11 cellular contexts compared by ENCODE assay signal in the genomic region with DNA sequence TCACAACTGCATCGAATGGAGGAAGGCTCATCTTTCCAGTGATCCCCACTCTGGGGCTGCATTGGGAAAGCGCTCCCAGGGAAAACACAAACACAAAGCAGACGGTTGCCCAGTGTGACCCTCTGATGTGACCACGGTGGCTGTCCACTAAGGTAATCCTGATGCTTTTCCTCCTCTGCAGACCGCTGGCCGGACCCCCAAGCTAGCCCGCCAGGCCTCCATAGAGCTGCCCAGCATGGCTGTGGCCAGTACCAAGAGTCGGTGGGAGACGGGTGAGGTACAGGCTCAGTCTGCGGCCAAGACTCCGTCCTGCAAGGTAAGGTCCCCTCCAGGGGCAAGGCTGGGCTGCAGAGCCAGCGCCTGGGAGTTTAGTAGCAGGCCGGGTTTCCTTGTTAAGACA. TPM values are rescaled to one million over a fixed set of nuclear protein-coding genes. Genes with fewer than 3 reads are reported as not detected.
DNase-seq lines count a peak whose midpoint lies in the region; TF ChIP-seq lines count a peak whose summit lies in the region.
"Not testable (repeated sequence)": the region's sequence is repeated elsewhere in the genome, so short reads cannot be mapped to it uniquely, and the experiment has no call there.
"Had no signal": no experiment of that assay in that cellular context is flagged by ENCODE, and none has a peak within 500 bp of the region (broad histone marks: within the 10 kb centered on the region; RNA-seq: fewer than 3 reads in every experiment).

No MANE protein-coding gene starts in this region.

- H3K27me3 ChIP-seq in sigmoid colon = not testable (repeated sequence)

- H3K4me1 Mint-ChIP-seq in T-helper 2 cell treated with Interferon-gamma antibody and Interleukin-4, amounts not matched to agents 5 μg/mL and 100 μg/mL, for 36 hours (ENCODE audit: low read depth) = peaks cover 16% of the 10 kb centered on the region
- H3K4me1 Mint-ChIP-seq in chondrocyte (ENCODE audit: low read depth); nephron: not testable (repeated sequence)

- TF ChIP-seq CTCF in HEK293 (tag by site-specific recombination; IDR thresholded peaks at IDR 0.05); chondrocyte (IDR thresholded peaks at IDR 0.05); nephron (IDR thresholded peaks at IDR 0.05; ENCODE audit: unreplicated experiment in 3 of 3); sigmoid colon (IDR thresholded peaks at IDR 0.05): not testable (repeated sequence)

- TF ChIP-seq EP300 in sigmoid colon (IDR thresholded peaks at IDR 0.05) = not testable (repeated sequence)

- H3K9me3 ChIP-seq in HEK293 (ENCODE audit: control insufficient read depth, insufficient read depth, low read depth, low read length); sigmoid colon: not testable (repeated sequence)

- intact Hi-C loops in sigmoid colon (cut with DNase I) = not testable (repeated sequence)

- H3K27ac ChIP-seq in HEK293 (ENCODE audit: extremely low read depth, low read depth, low read length); sigmoid colon: not testable (repeated sequence)

- 87 to 93% methylated on average over 13 of the region's 13 CpGs for WGBS in sigmoid colon, 2 donors

- H3K27ac Mint-ChIP-seq in T-helper 2 cell treated with Interferon-gamma antibody and Interleukin-4, amounts not matched to agents 5 μg/mL and 100 μg/mL, for 36 hours = peak overlapping the region; percentile 53
- H3K27ac Mint-ChIP-seq in chondrocyte (ENCODE audit: unreplicated experiment) = not testable (repeated sequence)
- H3K27ac Mint-ChIP-seq in nephron = peak overlapping the region in 2 of 3 experiments; percentile 31 to 55

- DNase-seq in 8988T (peak; percentile 11), chondrocyte (ENCODE audit: low spot score) (peak; percentile 62), sigmoid colon (peak; percentile 28)
- DNase-seq in T-helper 2 cell treated with Interferon-gamma antibody and Interleukin-4, amounts not matched to agents 5 μg/mL and 100 μg/mL, for 36 hours (ENCODE audit: low spot score) = not testable (repeated sequence)

- not testable (repeated sequence) for H3K4me1 ChIP-seq in HEK293 (ENCODE audit: control insufficient read depth, insufficient read depth, low read length)
- peaks cover 0 to 13% (median 9%) of the 10 kb centered on the region in 4 donors for H3K4me1 ChIP-seq in sigmoid colon

- not testable (repeated sequence) for H3K4me3 ChIP-seq in HEK293 (ENCODE audit: low read depth, low read length); sigmoid colon

- H3K4me3 Mint-ChIP-seq in T-helper 2 cell treated with Interferon-gamma antibody and Interleukin-4, amounts not matched to agents 5 μg/mL and 100 μg/mL, for 36 hours; chondrocyte (ENCODE audit: unreplicated experiment); nephron: not testable (repeated sequence)

- H3K36me3 ChIP-seq in HEK293 (ENCODE audit: control insufficient read depth in 2 of 2, insufficient read depth in 1 of 2, low read length in 2 of 2); sigmoid colon: not testable (repeated sequence)

- CTCF ChIA-PET in HEK293 (lab: Yijun Ruan, JAX) = not testable (repeated sequence)

- not testable (repeated sequence) for TF ChIP-seq POLR2A in sigmoid colon (IDR thresholded peaks at IDR 0.05)

- not testable (repeated sequence) for H3K9me3 Mint-ChIP-seq in T-helper 2 cell treated with Interferon-gamma antibody and Interleukin-4, amounts not matched to agents 5 μg/mL and 100 μg/mL, for 36 hours; chondrocyte (ENCODE audit: low read depth); nephron

- H3K36me3 Mint-ChIP-seq in T-helper 2 cell treated with Interferon-gamma antibody and Interleukin-4, amounts not matched to agents 5 μg/mL and 100 μg/mL, for 36 hours (ENCODE audit: low read depth) = peaks cover 23% of the 10 kb centered on the region
- not testable (repeated sequence) for H3K36me3 Mint-ChIP-seq in chondrocyte (ENCODE audit: low read depth); nephron (ENCODE audit: low read depth)

- H3K27me3 Mint-ChIP-seq in T-helper 2 cell treated with Interferon-gamma antibody and Interleukin-4, amounts not matched to agents 5 μg/mL and 100 μg/mL, for 36 hours (ENCODE audit: low read depth); chondrocyte (ENCODE audit: low read depth); nephron (ENCODE audit: low read depth): not testable (repeated sequence)

- POLR2A ChIA-PET in HEK293 (lab: Yijun Ruan, JAX) = not testable (repeated sequence)

TF ChIP-seq in HEK293, 187 proteins besides CTCF, POLR2A, EP300 and RAD21:
- TF ChIP-seq, protein P1, sequence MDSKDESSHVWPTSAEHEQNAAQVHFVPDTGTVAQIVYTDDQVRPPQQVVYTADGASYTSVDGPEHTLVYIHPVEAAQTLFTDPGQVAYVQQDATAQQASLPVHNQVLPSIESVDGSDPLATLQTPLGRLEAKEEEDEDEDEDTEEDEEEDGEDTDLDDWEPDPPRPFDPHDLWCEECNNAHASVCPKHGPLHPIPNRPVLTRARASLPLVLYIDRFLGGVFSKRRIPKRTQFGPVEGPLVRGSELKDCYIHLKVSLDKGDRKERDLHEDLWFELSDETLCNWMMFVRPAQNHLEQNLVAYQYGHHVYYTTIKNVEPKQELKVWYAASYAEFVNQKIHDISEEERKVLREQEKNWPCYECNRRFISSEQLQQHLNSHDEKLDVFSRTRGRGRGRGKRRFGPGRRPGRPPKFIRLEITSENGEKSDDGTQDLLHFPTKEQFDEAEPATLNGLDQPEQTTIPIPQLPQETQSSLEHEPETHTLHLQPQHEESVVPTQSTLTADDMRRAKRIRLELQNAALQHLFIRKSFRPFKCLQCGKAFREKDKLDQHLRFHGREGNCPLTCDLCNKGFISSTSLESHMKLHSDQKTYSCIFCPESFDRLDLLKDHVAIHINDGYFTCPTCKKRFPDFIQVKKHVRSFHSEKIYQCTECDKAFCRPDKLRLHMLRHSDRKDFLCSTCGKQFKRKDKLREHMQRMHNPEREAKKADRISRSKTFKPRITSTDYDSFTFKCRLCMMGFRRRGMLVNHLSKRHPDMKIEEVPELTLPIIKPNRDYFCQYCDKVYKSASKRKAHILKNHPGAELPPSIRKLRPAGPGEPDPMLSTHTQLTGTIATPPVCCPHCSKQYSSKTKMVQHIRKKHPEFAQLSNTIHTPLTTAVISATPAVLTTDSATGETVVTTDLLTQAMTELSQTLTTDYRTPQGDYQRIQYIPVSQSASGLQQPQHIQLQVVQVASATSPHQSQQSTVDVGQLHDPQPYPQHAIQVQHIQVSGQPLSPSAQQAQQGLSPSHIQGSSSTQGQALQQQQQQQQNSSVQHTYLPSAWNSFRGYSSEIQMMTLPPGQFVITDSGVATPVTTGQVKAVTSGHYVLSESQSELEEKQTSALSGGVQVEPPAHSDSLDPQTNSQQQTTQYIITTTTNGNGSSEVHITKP (tag by site-specific recombination; IDR thresholded peaks at IDR 0.05) = peak; percentile 39; the same call in 1 of the 2 replicates

RNA-seq across cellular contexts. Expression of a gene that starts 5.1 kb away (rescaled TPM):
- not detected in 3 replicates for total RNA-seq in chondrocyte
- total RNA-seq in sigmoid colon = not detected
- polyA plus RNA-seq in sigmoid colon = under 1 TPM in 1 of 3 donors, not detected in 2; 0.13 TPM
- total RNA-seq: Caco-2; CD4-positive, CD25-positive, alpha-beta regulatory T cell; CD8-positive, alpha-beta T cell had no signal
- polyA plus RNA-seq: A549, BJ had no signal

RNA-seq across cellular contexts. Expression of a gene that starts 33.0 kb away (rescaled TPM):
- total RNA-seq in chondrocyte (0.51 to 1.3 TPM in 2 of 3 replicates, not detected in the other), sigmoid colon (10 to 100 TPM in 1 of 4 donors, 1 to 10 TPM in 2, not detected in 1; 4.3 to 17.2 (median 4.4) TPM)
- polyA plus RNA-seq in sigmoid colon = 1 to 10 TPM; 1.2 to 8.4 (median 2.3) TPM
- polyA plus RNA-seq: A549, BJ had no signal

RNA-seq across cellular contexts. Expression of a gene that starts 33.7 kb away (rescaled TPM):
- total RNA-seq in chondrocyte (7.2 to 27.5 TPM (median 7.4 TPM) in 3 replicates), sigmoid colon (10 to 100 TPM in 2 of 4 donors, 1 to 10 TPM in 2; 8.7 to 32.7 (median 12.4) TPM)
- polyA plus RNA-seq in sigmoid colon = 10 to 100 TPM; 46.0 to 80.2 (median 55.9) TPM
- total RNA-seq: Caco-2 had no signal
- polyA plus RNA-seq: BJ had no signal

RNA-seq across cellular contexts. Expression of a gene that starts 47.8 kb away (rescaled TPM):
- total RNA-seq in chondrocyte (1.3 to 3.2 TPM (median 1.4 TPM) in 3 replicates), sigmoid colon (not detected)
- polyA plus RNA-seq in sigmoid colon = 1 to 10 TPM in 2 of 3 donors, not detected in 1; 1.7 to 2.4 TPM
- total RNA-seq: CD4-positive, CD25-positive, alpha-beta regulatory T cell had no signal
- polyA plus RNA-seq: A549; BJ; CD4-positive, CD25-positive, alpha-beta regulatory T cell had no signal

RNA-seq across cellular contexts. Expression of a gene that starts 51.8 kb away (rescaled TPM):
- 7.1 to 20.4 TPM (median 7.3 TPM) in 3 replicates for total RNA-seq in chondrocyte
- not detected for total RNA-seq in sigmoid colon
- 1 to 10 TPM in 2 of 3 donors, not detected in 1; 1.8 to 5.4 TPM for polyA plus RNA-seq in sigmoid colon
- total RNA-seq: CD4-positive, CD25-positive, alpha-beta regulatory T cell; CD8-positive, alpha-beta T cell had no signal
- polyA plus RNA-seq: BJ; CD4-positive, CD25-positive, alpha-beta regulatory T cell had no signal
